In the genomic region with DNA sequence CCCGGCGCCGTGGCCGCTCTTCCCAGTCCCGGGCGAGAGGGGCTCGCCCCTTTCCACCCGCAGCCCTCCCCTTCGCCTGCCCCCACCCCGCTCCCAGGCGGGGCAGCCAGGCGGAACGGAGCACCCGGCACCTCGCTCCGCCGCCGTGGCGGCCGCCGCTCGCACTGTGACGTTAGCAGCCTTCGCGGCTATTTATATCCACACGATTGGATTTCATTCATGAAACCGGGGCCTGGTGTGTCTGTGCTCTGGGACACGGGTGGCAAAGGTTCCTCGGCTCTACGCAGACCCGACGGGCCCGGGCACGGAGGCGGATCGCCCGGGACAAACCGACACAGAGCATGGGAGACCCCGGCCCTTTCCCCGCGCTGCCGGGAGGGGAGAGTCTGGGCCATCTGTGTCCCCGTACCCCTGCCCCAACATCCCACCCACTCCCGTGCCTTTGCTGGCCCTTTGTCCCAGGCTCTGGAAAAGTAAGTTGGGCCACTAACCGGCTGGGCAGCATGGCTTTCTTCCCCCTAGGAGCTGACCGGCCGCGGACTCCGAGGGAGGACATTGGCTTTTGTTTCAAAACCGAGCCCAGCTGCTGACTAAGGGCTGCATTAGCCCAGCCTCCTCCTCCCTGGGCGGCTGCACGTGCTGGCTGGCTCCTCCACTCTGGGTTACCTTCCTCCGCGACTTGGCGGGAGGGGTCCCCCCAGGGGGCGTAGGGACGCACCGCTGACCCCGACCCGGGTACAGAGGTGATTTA, we compare ENCODE assay signal across 1 cellular context.
TF ChIP-seq lines count a peak whose summit lies in the region.

A gene with protein sequence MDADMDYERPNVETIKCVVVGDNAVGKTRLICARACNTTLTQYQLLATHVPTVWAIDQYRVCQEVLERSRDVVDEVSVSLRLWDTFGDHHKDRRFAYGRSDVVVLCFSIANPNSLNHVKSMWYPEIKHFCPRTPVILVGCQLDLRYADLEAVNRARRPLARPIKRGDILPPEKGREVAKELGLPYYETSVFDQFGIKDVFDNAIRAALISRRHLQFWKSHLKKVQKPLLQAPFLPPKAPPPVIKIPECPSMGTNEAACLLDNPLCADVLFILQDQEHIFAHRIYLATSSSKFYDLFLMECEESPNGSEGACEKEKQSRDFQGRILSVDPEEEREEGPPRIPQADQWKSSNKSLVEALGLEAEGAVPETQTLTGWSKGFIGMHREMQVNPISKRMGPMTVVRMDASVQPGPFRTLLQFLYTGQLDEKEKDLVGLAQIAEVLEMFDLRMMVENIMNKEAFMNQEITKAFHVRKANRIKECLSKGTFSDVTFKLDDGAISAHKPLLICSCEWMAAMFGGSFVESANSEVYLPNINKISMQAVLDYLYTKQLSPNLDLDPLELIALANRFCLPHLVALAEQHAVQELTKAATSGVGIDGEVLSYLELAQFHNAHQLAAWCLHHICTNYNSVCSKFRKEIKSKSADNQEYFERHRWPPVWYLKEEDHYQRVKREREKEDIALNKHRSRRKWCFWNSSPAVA (minus strand): TSS at position 27 of the 751 bp plus-strand sequence. CDS start 32,643 bp downstream, outside the sequence.

TF ChIP-seq in HEK293, 187 proteins besides CTCF, POLR2A, EP300 and RAD21 (continued from another document):
- TF ChIP-seq, protein P1, sequence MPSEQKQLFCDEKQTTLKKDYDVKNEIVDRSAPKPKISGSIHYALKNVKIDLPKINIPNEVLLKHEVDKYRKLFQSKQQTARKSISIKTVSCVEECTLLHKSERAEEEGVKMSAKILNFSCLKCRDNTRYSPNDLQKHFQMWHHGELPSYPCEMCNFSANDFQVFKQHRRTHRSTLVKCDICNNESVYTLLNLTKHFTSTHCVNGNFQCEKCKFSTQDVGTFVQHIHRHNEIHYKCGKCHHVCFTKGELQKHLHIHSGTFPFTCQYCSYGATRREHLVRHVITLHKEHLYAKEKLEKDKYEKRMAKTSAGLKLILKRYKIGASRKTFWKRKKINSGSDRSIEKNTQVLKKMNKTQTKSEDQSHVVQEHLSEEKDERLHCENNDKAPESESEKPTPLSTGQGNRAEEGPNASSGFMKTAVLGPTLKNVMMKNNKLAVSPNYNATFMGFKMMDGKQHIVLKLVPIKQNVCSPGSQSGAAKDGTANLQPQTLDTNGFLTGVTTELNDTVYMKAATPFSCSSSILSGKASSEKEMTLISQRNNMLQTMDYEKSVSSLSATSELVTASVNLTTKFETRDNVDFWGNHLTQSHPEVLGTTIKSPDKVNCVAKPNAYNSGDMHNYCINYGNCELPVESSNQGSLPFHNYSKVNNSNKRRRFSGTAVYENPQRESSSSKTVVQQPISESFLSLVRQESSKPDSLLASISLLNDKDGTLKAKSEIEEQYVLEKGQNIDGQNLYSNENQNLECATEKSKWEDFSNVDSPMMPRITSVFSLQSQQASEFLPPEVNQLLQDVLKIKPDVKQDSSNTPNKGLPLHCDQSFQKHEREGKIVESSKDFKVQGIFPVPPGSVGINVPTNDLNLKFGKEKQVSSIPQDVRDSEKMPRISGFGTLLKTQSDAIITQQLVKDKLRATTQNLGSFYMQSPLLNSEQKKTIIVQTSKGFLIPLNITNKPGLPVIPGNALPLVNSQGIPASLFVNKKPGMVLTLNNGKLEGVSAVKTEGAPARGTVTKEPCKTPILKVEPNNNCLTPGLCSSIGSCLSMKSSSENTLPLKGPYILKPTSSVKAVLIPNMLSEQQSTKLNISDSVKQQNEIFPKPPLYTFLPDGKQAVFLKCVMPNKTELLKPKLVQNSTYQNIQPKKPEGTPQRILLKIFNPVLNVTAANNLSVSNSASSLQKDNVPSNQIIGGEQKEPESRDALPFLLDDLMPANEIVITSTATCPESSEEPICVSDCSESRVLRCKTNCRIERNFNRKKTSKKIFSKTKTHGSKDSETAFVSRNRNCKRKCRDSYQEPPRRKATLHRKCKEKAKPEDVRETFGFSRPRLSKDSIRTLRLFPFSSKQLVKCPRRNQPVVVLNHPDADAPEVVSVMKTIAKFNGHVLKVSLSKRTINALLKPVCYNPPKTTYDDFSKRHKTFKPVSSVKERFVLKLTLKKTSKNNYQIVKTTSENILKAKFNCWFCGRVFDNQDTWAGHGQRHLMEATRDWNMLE (tag by site-specific recombination; conservative IDR thresholded peaks at IDR 0.05; ENCODE audit: low read depth), result no peak
- TF ChIP-seq ZNF548 (tag by site-specific recombination; IDR thresholded peaks at IDR 0.05) (no peak), ZNF37A (tag by site-specific recombination; IDR thresholded peaks at IDR 0.05) (no peak), ZNF777 (tag by site-specific recombination; IDR thresholded peaks at IDR 0.05; ENCODE audit: borderline replicate concordance) (no peak), KLF9 (tag by site-specific recombination; IDR thresholded peaks at IDR 0.05; ENCODE audit: low read depth) (0 out of 2 replicates have a peak, but pooled peaks have one; percentile 10), ZNF555 (tag by site-specific recombination; conservative IDR thresholded peaks at IDR 0.05) (no peak), ZNF473 (tag by site-specific recombination; IDR thresholded peaks at IDR 0.05) (no peak), ZNF214 (tag by site-specific recombination; IDR thresholded peaks at IDR 0.05; ENCODE audit: borderline replicate concordance) (no peak), GLIS2 (tag by site-specific recombination; IDR thresholded peaks at IDR 0.05) (peak; percentile 82)
- TF ChIP-seq, protein P2, sequence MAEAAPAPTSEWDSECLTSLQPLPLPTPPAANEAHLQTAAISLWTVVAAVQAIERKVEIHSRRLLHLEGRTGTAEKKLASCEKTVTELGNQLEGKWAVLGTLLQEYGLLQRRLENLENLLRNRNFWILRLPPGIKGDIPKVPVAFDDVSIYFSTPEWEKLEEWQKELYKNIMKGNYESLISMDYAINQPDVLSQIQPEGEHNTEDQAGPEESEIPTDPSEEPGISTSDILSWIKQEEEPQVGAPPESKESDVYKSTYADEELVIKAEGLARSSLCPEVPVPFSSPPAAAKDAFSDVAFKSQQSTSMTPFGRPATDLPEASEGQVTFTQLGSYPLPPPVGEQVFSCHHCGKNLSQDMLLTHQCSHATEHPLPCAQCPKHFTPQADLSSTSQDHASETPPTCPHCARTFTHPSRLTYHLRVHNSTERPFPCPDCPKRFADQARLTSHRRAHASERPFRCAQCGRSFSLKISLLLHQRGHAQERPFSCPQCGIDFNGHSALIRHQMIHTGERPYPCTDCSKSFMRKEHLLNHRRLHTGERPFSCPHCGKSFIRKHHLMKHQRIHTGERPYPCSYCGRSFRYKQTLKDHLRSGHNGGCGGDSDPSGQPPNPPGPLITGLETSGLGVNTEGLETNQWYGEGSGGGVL (tag by site-specific recombination; IDR thresholded peaks at IDR 0.05), result peak; percentile 88
TF ChIP-seq in HEK293: peak in this region for 42.
